8 cellular contexts compared by ENCODE assay signal in genomic region chr10:102230861-102231356, GRCh38. TPM values are rescaled to one million over a fixed set of nuclear protein-coding genes. Genes with fewer than 3 reads are reported as not detected.
DNase-seq lines count a peak whose midpoint lies in the region; ATAC-seq and TF ChIP-seq lines count a peak whose summit lies in the region.

No MANE protein-coding gene starts in this region.

- WGBS in mesendoderm (ENCODE audit: extremely low coverage, insufficient coverage, low lambda C conversion rate), result no CpG with 5 or more reads among the region's 52 CpGs

- no peak overlapping the region for H3K18ac ChIP-seq in mesendoderm (ENCODE audit: low read length)

- 0 out of 2 replicates have a peak, but pooled peaks cover 10% of the 10 kb centered on the region for H4K20me1 ChIP-seq in GM23338 (replicated peaks; ENCODE audit: insufficient read depth)
- no peaks in the 10 kb centered on the region for H4K20me1 ChIP-seq in Karpas-422 (ENCODE audit: insufficient read depth, low read depth, low read length)

- peaks cover 95% of the 10 kb centered on the region for H3K27me3 Mint-ChIP-seq in GM23338 (ENCODE audit: insufficient read depth, low read depth, poor library complexity)

- H3K4me2 ChIP-seq in GM23338 (peak overlapping the region; percentile 90), mesendoderm (ENCODE audit: low read length) (peak overlapping the region; percentile 93), Karpas-422 (ENCODE audit: low read depth, low read length, poor library complexity, severe bottlenecking) (no peak overlapping the region)

- peak overlapping the region; percentile 70 for H3K4me3 Mint-ChIP-seq in GM23338

- H3K27me3 ChIP-seq in GM23338 (ENCODE audit: insufficient read depth) (peaks cover 95% of the 10 kb centered on the region), mesendoderm (ENCODE audit: insufficient read depth, low read length, poor library complexity) (peaks cover 31% of the 10 kb centered on the region), stomach smooth muscle (ENCODE audit: control insufficient read depth in 1 of 2, insufficient read depth in 2 of 2, low read length in 2 of 2) (peaks cover 45 to 56% of the 10 kb centered on the region in 2 donors), Karpas-422 (ENCODE audit: low read length) (no peaks in the 10 kb centered on the region)

- no peaks in the 10 kb centered on the region for H3K36me3 Mint-ChIP-seq in GM23338 (ENCODE audit: low read depth)

- no peak overlapping the region for H3K23ac ChIP-seq in mesendoderm (ENCODE audit: low read length)

- peaks cover 5% of the 10 kb centered on the region for H3F3A ChIP-seq in GM23338 (replicated peaks; ENCODE audit: low read depth)

- no peaks in the 10 kb centered on the region for H3K79me1 ChIP-seq in mesendoderm (ENCODE audit: low read length)

- no peak overlapping the region for H2BK15ac ChIP-seq in mesendoderm (replicated peaks; ENCODE audit: low read depth)

- H3K4me3 ChIP-seq in GM23338 (peak overlapping the region; percentile 72), mesendoderm (ENCODE audit: low read length) (no peak overlapping the region), stomach smooth muscle (ENCODE audit: low read length in 2 of 2) (peak overlapping the region; percentile 15 to 66), Karpas-422 (ENCODE audit: low read length) (no peak overlapping the region)

- H2BK5ac ChIP-seq in mesendoderm (ENCODE audit: low read length), result no peak overlapping the region

- H3K9me2 ChIP-seq in GM23338 (ENCODE audit: insufficient read depth) (no peaks in the 10 kb centered on the region), Karpas-422 (replicated peaks; ENCODE audit: insufficient read depth, low read length) (no peaks in the 10 kb centered on the region)

- H3K9me3 Mint-ChIP-seq in GM23338, result peaks cover 2% of the 10 kb centered on the region; the same call in 1 of the 3 replicates

- H3K9me3 ChIP-seq in stomach smooth muscle (ENCODE audit: control insufficient read depth in 2 of 2, low read length in 2 of 2), result no peaks in the 10 kb centered on the region
- H3K9me3 ChIP-seq in Karpas-422 (ENCODE audit: low read length), result no peaks in the 10 kb centered on the region

- peaks cover 4% of the 10 kb centered on the region; the same call in 1 of the 2 replicates for H3K4me1 ChIP-seq in GM23338 (ENCODE audit: insufficient read depth)
- H3K4me1 ChIP-seq in mesendoderm (ENCODE audit: control insufficient read depth, low read depth, low read length), result no peaks in the 10 kb centered on the region
- peaks cover 35% of the 10 kb centered on the region for H3K4me1 ChIP-seq in stomach smooth muscle (ENCODE audit: control insufficient read depth, insufficient read depth, low read length)
- H3K4me1 ChIP-seq in Karpas-422 (ENCODE audit: low read length), result peaks cover 10% of the 10 kb centered on the region

- H3K9ac ChIP-seq in mesendoderm (ENCODE audit: low read length) (peak overlapping the region; percentile 45), stomach smooth muscle (ENCODE audit: low read length in 2 of 2) (no peak overlapping the region), Karpas-422 (ENCODE audit: low read length) (no peak overlapping the region)

- H3K4ac ChIP-seq in mesendoderm (ENCODE audit: low read depth, low read length), result no peak overlapping the region

- no peaks in the 10 kb centered on the region for H3K36me3 ChIP-seq in GM23338 (ENCODE audit: insufficient read depth)
- no peaks in the 10 kb centered on the region for H3K36me3 ChIP-seq in mesendoderm (ENCODE audit: control insufficient read depth, insufficient read depth, low read length)
- no peaks in the 10 kb centered on the region for H3K36me3 ChIP-seq in stomach smooth muscle (ENCODE audit: control insufficient read depth in 2 of 2, insufficient read depth in 2 of 2, low read length in 2 of 2)
- no peaks in the 10 kb centered on the region for H3K36me3 ChIP-seq in Karpas-422 (ENCODE audit: insufficient read depth, low read length)

- H4K5ac ChIP-seq in mesendoderm (ENCODE audit: low read length), result no peak overlapping the region

- peak overlapping the region; percentile 82 for H3K56ac ChIP-seq in mesendoderm (ENCODE audit: low read length)

- no peak overlapping the region for H2AK5ac ChIP-seq in mesendoderm (ENCODE audit: low read length)

- TF ChIP-seq CTCF in 22Rv1 (IDR thresholded peaks at IDR 0.05) (peak; percentile 17; the same call in 1 of the 2 replicates), GM23338 (conservative IDR thresholded peaks at IDR 0.05; ENCODE audit: low read depth in 2 of 2) (peak; percentile 41 to 57), VCaP (conservative IDR thresholded peaks at IDR 0.05) (no peak; the same call in 1 of the 2 replicates)

- H2AFZ ChIP-seq in GM23338 (peak overlapping the region; percentile 95), Karpas-422 (ENCODE audit: low read length) (no peak overlapping the region)

- no peak overlapping the region for H4K8ac ChIP-seq in mesendoderm (ENCODE audit: low read depth, low read length)

- peaks cover 8% of the 10 kb centered on the region for H3K4me1 Mint-ChIP-seq in GM23338

- H3K79me2 ChIP-seq in GM23338 (replicated peaks; ENCODE audit: insufficient read depth), result no peaks in the 10 kb centered on the region
- no peaks in the 10 kb centered on the region for H3K79me2 ChIP-seq in mesendoderm (ENCODE audit: control insufficient read depth, insufficient read depth, low read length)
- no peaks in the 10 kb centered on the region for H3K79me2 ChIP-seq in Karpas-422 (ENCODE audit: low read length)

- no peak overlapping the region for H2BK120ac ChIP-seq in mesendoderm (ENCODE audit: low read depth, low read length)

- peak; percentile 87 for DNase-seq in GM23338 (ENCODE audit: low spot score)
- peak; percentile 51 for DNase-seq in dermis blood vessel endothelial cell
- peak; percentile 57 for DNase-seq in mesendoderm
- DNase-seq in Karpas-422, result no peak
- no peak for DNase-seq in ureter (ENCODE audit: low spot score)

- H3K27ac Mint-ChIP-seq in GM23338, result no peak overlapping the region

- peak; percentile 26 for ATAC-seq in GM23338

- H3K27ac ChIP-seq in 22Rv1, result peak overlapping the region; percentile 94
- no peak overlapping the region for H3K27ac ChIP-seq in GM23338 (ENCODE audit: low read depth)
- H3K27ac ChIP-seq in VCaP, result peak overlapping the region; percentile 23; the same call in 1 of the 2 replicates
- no peak overlapping the region for H3K27ac ChIP-seq in mesendoderm (ENCODE audit: low read depth, low read length)
- no peak overlapping the region for H3K27ac ChIP-seq in stomach smooth muscle (ENCODE audit: low read length)
- H3K27ac ChIP-seq in Karpas-422 (ENCODE audit: low read length), result no peak overlapping the region

TF ChIP-seq in GM23338, 12 proteins besides CTCF, POLR2A, EP300 and RAD21:
- TF ChIP-seq ZNF114 (CRISPR knock-in tag; IDR thresholded peaks at IDR 0.05), result no peak
- peak; percentile 81 for TF ChIP-seq EZH2 (IDR thresholded peaks at IDR 0.05; ENCODE audit: low read depth, unreplicated experiment)

RNA-seq across cellular contexts. Expression of gene ELOVL3, which starts 4.8 kb away (rescaled TPM):
- 0.59 TPM in 1 of 2 replicates, not detected in the other for total RNA-seq in GM23338 (2014; rRNA removed; shearing (Covaris generic))
- 0.31 TPM in 1 of 2 replicates, not detected in the other for polyA plus RNA-seq in GM23338 (2016; fragmentation: Nextera tagmentation; extraction: Ambion mirVana)
- total RNA-seq in dermis blood vessel endothelial cell, result not detected in 2 replicates
- polyA plus RNA-seq in mesendoderm (2013, experiment 1 of 2), result 0.06 TPM
- 0.06 TPM for polyA plus RNA-seq in mesendoderm (2013, experiment 2 of 2)
- not detected in 2 replicates for total RNA-seq in Karpas-422 (2014; rRNA removed; shearing (Covaris generic); ENCODE audit: low replicate concordance)
- 0.47 TPM for total RNA-seq in ureter

RNA-seq across cellular contexts. Expression of gene PITX3, which starts 10.4 kb away (rescaled TPM):
- total RNA-seq in GM23338 (2014; rRNA removed; shearing (Covaris generic)), result 1.5 TPM in 1 of 2 replicates, not detected in the other
- 0.34 and 1.5 TPM in 2 replicates for polyA plus RNA-seq in GM23338 (2016; fragmentation: Nextera tagmentation; extraction: Ambion mirVana)
- total RNA-seq in dermis blood vessel endothelial cell (not detected in 2 replicates), ureter (not detected)
- 0.11 TPM for polyA plus RNA-seq in mesendoderm (2013, experiment 1 of 2)
- polyA plus RNA-seq in mesendoderm (2013, experiment 2 of 2), result 0.13 TPM
- not detected in 2 replicates for total RNA-seq in Karpas-422 (2014; rRNA removed; shearing (Covaris generic); ENCODE audit: low replicate concordance)

RNA-seq across cellular contexts. Expression of gene GBF1, which starts 14.4 kb away (rescaled TPM):
- total RNA-seq in GM23338 (2014; rRNA removed; shearing (Covaris generic)), result 27.2 and 32.6 TPM in 2 replicates
- polyA plus RNA-seq in GM23338 (2016; fragmentation: Nextera tagmentation; extraction: Ambion mirVana), result 6.5 and 7.5 TPM in 2 replicates
- total RNA-seq in dermis blood vessel endothelial cell (17.5 and 40.3 TPM in 2 replicates), ureter (64.4 TPM)
- polyA plus RNA-seq in mesendoderm (2013, experiment 1 of 2), result 11.9 TPM
- 11.5 TPM for polyA plus RNA-seq in mesendoderm (2013, experiment 2 of 2)
- total RNA-seq in Karpas-422 (2014; rRNA removed; shearing (Covaris generic); ENCODE audit: low replicate concordance), result 7.6 and 12.5 TPM in 2 replicates

Comparison
In these comparisons a context has a peak if more than half of its experiments do, and no peak if none do; other contexts are left out.
1. H3K27ac ChIP-seq: peak in 22Rv1 (single experiment) and VCaP (single experiment); none in GM23338 (single experiment), mesendoderm (single experiment), stomach smooth muscle (single experiment) and Karpas-422 (single experiment).
2. DNase-seq: peak in GM23338 (single experiment), dermis blood vessel endothelial cell (single experiment) and mesendoderm (single experiment); none in Karpas-422 (single experiment) and ureter (single experiment).
3. H3K4me3 ChIP-seq: peak in GM23338 (single experiment) and stomach smooth muscle (2 of 2); none in mesendoderm (single experiment) and Karpas-422 (single experiment).